Comparison of ENCODE assay signal across 14 cellular contexts in genomic region chr19:29673451-29674371, GRCh38. TPM values are rescaled to one million over a fixed set of nuclear protein-coding genes. Genes with fewer than 3 reads are reported as not detected.
DNase-seq lines count a peak whose midpoint lies in the region; ATAC-seq, FAIRE-seq and TF ChIP-seq lines count a peak whose summit lies in the region.
"Had no signal": no experiment of that assay in that cellular context is flagged by ENCODE, and none has a peak within 500 bp of the region (broad histone marks: within the 10 kb centered on the region; RNA-seq: fewer than 3 reads in every experiment).

No MANE protein-coding gene starts in this region.

- no peak for FAIRE-seq in kidney (lab: Jason Lieb, UNC)
- FAIRE-seq: G401.6, TTC549 had no signal

- TF ChIP-seq CTCF in kidney (IDR thresholded peaks at IDR 0.05; ENCODE audit: borderline replicate concordance, extremely low read depth, insufficient read depth), result no peak

- CTCF ChIA-PET in activated naive CD4-positive, alpha-beta T cell treated with anti-CD3 and anti-CD28 coated beads, Interleukin-2, amount 10 ng/mL, durations not matched to agents 7 days and 5 days (lab: Charles Lee), result interaction anchor here (0.9 to 3.9 kb wide), 5 partner anchors 9 to 68 kb away, joined by 3 to 41 read pairs (median 6); partner anchors contain the start of genes PLEKHF1 and POP4

- H3K27ac ChIP-seq in kidney (ENCODE audit: low read depth in 2 of 2, low read length in 2 of 2) (no peak overlapping the region), substantia nigra (ENCODE audit: low read depth, low read length, poor library complexity, severe bottlenecking) (peak overlapping the region; percentile 100), SJCRH30 (no peak overlapping the region)
- H3K27ac ChIP-seq: PC-9 had no signal

- H3K4me1 ChIP-seq in kidney (ENCODE audit: control insufficient read depth in 1 of 2, insufficient read depth in 1 of 2, low read depth in 1 of 2, low read length in 2 of 2) (peaks cover 0 to 4% of the 10 kb centered on the region in 2 donors), SJCRH30 (no peaks in the 10 kb centered on the region)

- H3K4me3 ChIP-seq in kidney (ENCODE audit: low read length in 2 of 2), result no peak overlapping the region
- H3K4me3 ChIP-seq in SJCRH30, result no peak overlapping the region
- H3K4me3 ChIP-seq: gastroesophageal sphincter, PC-9 had no signal

- peaks cover 61% of the 10 kb centered on the region for H3K36me3 Mint-ChIP-seq in activated naive CD4-positive, alpha-beta T cell treated with anti-CD3 and anti-CD28 coated beads, Interleukin-2, amount 10 ng/mL, durations not matched to agents 7 days and 5 days

- no peaks in the 10 kb centered on the region for H3K27me3 Mint-ChIP-seq in activated naive CD4-positive, alpha-beta T cell treated with anti-CD3 and anti-CD28 coated beads, Interleukin-2, amount 10 ng/mL, durations not matched to agents 7 days and 5 days
- H3K27me3 Mint-ChIP-seq: dendritic cell treated with granulocyte-macrophage colony-stimulating factor and Interleukin-4, amounts not matched to agents 40 ng/mL and 50 ng/mL, for 4 days had no signal

- H3K27me3 ChIP-seq in SJCRH30, result no peaks in the 10 kb centered on the region
- H3K27me3 ChIP-seq: gastroesophageal sphincter had no signal

- no peaks in the 10 kb centered on the region for H3K9me3 Mint-ChIP-seq in activated naive CD4-positive, alpha-beta T cell treated with anti-CD3 and anti-CD28 coated beads, Interleukin-2, amount 10 ng/mL, durations not matched to agents 7 days and 5 days
- H3K9me3 Mint-ChIP-seq: dendritic cell treated with granulocyte-macrophage colony-stimulating factor and Interleukin-4, amounts not matched to agents 40 ng/mL and 50 ng/mL, for 4 days had no signal

- intact Hi-C loops in kidney (cut with DNase I), result no loop called here

- H3K27ac Mint-ChIP-seq in activated naive CD4-positive, alpha-beta T cell treated with anti-CD3 and anti-CD28 coated beads, Interleukin-2, amount 10 ng/mL, durations not matched to agents 7 days and 5 days, result peak overlapping the region; percentile 95
- H3K27ac Mint-ChIP-seq: dendritic cell treated with granulocyte-macrophage colony-stimulating factor and Interleukin-4, amounts not matched to agents 40 ng/mL and 50 ng/mL, for 4 days had no signal

- H3K4me1 Mint-ChIP-seq in activated naive CD4-positive, alpha-beta T cell treated with anti-CD3 and anti-CD28 coated beads, Interleukin-2, amount 10 ng/mL, durations not matched to agents 7 days and 5 days, result peaks cover 88% of the 10 kb centered on the region

- no peak overlapping the region for H3K9ac ChIP-seq in kidney (ENCODE audit: low read length in 2 of 2)

- peak overlapping the region; percentile 69 for H3K4me3 Mint-ChIP-seq in activated naive CD4-positive, alpha-beta T cell treated with anti-CD3 and anti-CD28 coated beads, Interleukin-2, amount 10 ng/mL, durations not matched to agents 7 days and 5 days
- H3K4me3 Mint-ChIP-seq: dendritic cell treated with granulocyte-macrophage colony-stimulating factor and Interleukin-4, amounts not matched to agents 40 ng/mL and 50 ng/mL, for 4 days had no signal

- H3K9me3 ChIP-seq in kidney (ENCODE audit: control insufficient read depth in 1 of 2, low read length in 2 of 2) (no peaks in the 10 kb centered on the region), SJCRH30 (replicated peaks) (no peaks in the 10 kb centered on the region)
- H3K9me3 ChIP-seq: gastroesophageal sphincter had no signal

- peak; percentile 22 for DNase-seq in activated naive CD4-positive, alpha-beta T cell treated with anti-CD3 and anti-CD28 coated beads, Interleukin-2, amount 10 ng/mL, durations not matched to agents 7 days and 5 days
- no peak for DNase-seq in activated naive CD4-positive, alpha-beta T cell treated with Interleukin-2 at 50 U/mL for 16 hours
- DNase-seq in T-helper 22 cell (ENCODE audit: low read depth) (peak; percentile 31), kidney (peak; percentile 68), substantia nigra (lab: John Stamatoyannopoulos, UW) (no peak), SJCRH30 (no peak), COR-L47 (lab: John Stamatoyannopoulos, UW) (no peak)
- DNase-seq: AML-193, PC-9 had no signal

- H3K36me3 ChIP-seq in kidney (ENCODE audit: control insufficient read depth in 1 of 2, insufficient read depth in 2 of 2, low read length in 2 of 2) (peaks cover 0 to 2% of the 10 kb centered on the region in 2 donors), SJCRH30 (no peaks in the 10 kb centered on the region)

- no peak for ATAC-seq in GM19035 (IDR thresholded peaks at IDR 0.05; ENCODE audit: unreplicated experiment)
- ATAC-seq: gastroesophageal sphincter had no signal

RNA-seq across cellular contexts. Expression of gene PLEKHF1, which starts 8.4 kb away (rescaled TPM):
- total RNA-seq in kidney, result 11.7 TPM
- 7.1 TPM for polyA plus RNA-seq in kidney (ENCODE audit: insufficient read depth, low read depth, low replicate concordance)
- total RNA-seq in SJCRH30 (2014; rRNA removed; shearing (Covaris generic)), result 1.7 and 2.0 TPM in 2 replicates

RNA-seq across cellular contexts. Expression of gene C19orf12, which starts 41.4 kb away (rescaled TPM):
- total RNA-seq in kidney, result 21.2 TPM
- 27.1 TPM for polyA plus RNA-seq in kidney (ENCODE audit: insufficient read depth, low read depth, low replicate concordance)
- total RNA-seq in SJCRH30 (2014; rRNA removed; shearing (Covaris generic)), result 26.4 and 28.4 TPM in 2 replicates

Comparison
In these comparisons a context has a peak if more than half of its experiments do, and no peak if none do; other contexts are left out.
1. DNase-seq: peak in activated naive CD4-positive, alpha-beta T cell treated with anti-CD3 and anti-CD28 coated beads, Interleukin-2, amount 10 ng/mL, durations not matched to agents 7 days and 5 days (single experiment), T-helper 22 cell (single experiment) and kidney (single experiment); none in activated naive CD4-positive, alpha-beta T cell treated with Interleukin-2 at 50 U/mL for 16 hours (single experiment), substantia nigra (0 of 49), SJCRH30 (0 of 2) and COR-L47 (single experiment).